Comparison of ENCODE assay signal across 19 cellular contexts in genomic region chr18:32437080-32437834, GRCh38. TPM values are rescaled to one million over a fixed set of nuclear protein-coding genes. Genes with fewer than 3 reads are reported as not detected.
DNase-seq lines count a peak whose midpoint lies in the region; ATAC-seq and TF ChIP-seq lines count a peak whose summit lies in the region.
"Had no signal": no experiment of that assay in that cellular context is flagged by ENCODE, and none has a peak within 500 bp of the region (broad histone marks: within the 10 kb centered on the region; RNA-seq: fewer than 3 reads in every experiment).

No MANE protein-coding gene starts in this region.

- H3K4me1 ChIP-seq in right atrium auricular region, result peaks cover 0 to 83% of the 10 kb centered on the region in 2 donors
- H3K4me1 ChIP-seq: HAP-1 had no signal

- H3K4me1 Mint-ChIP-seq in stimulated activated memory B cell treated with anti-CD40 and anti-IgM and Interleukin-4, amounts not matched to agents 10 μg/mL and 1 μg/mL and 100 μg/mL, for 72 hours, result no peaks in the 10 kb centered on the region
- H3K4me1 Mint-ChIP-seq: IgD-negative memory B cell had no signal

- H3K4me3 Mint-ChIP-seq in stimulated activated memory B cell treated with anti-CD40 and anti-IgM and Interleukin-4, amounts not matched to agents 10 μg/mL and 1 μg/mL and 100 μg/mL, for 72 hours, result no peak overlapping the region
- H3K4me3 Mint-ChIP-seq: IgD-negative memory B cell had no signal

- H3K4me3 ChIP-seq in right atrium auricular region, result no peak overlapping the region
- H3K4me3 ChIP-seq: HAP-1 had no signal

- H3K9me3 Mint-ChIP-seq in stimulated activated memory B cell treated with anti-CD40 and anti-IgM and Interleukin-4, amounts not matched to agents 10 μg/mL and 1 μg/mL and 100 μg/mL, for 72 hours, result peaks cover under 1% of the 10 kb centered on the region

- DNase-seq in NCI-H2171 treated with DMSO at 0.1 percent for 48 hours (lab: John Stamatoyannopoulos, UW) (peak; percentile 15), NCI-H2171 (lab: John Stamatoyannopoulos, UW) (no peak), cerebellar cortex (ENCODE audit: low spot score) (peak; percentile 69), right atrium auricular region (ENCODE audit: low spot score) (no peak), T-helper 2 cell (no peak), MV-4-11 (lab: John Stamatoyannopoulos, UW) (no peak)
- DNase-seq: AML-193, GDM1, Karpas-422, NCI-H1092 treated with DMSO at 0.1 percent for 48 hours, NCI-H2081, NCI-H510A, NCI-H774 had no signal

- peak; percentile 25 for ATAC-seq in stimulated activated memory B cell treated with anti-CD40 and anti-IgM and Interleukin-4, amounts not matched to agents 10 μg/mL and 1 μg/mL and 100 μg/mL, for 72 hours
- ATAC-seq in HG03439 (IDR thresholded peaks at IDR 0.05; ENCODE audit: unreplicated experiment), result no peak
- ATAC-seq: Panc1 had no signal

- H3K27ac ChIP-seq in right atrium auricular region, result peak overlapping the region; percentile 58 to 77
- H3K27ac ChIP-seq: 22Rv1 had no signal

- no peaks in the 10 kb centered on the region for H3K36me3 Mint-ChIP-seq in stimulated activated memory B cell treated with anti-CD40 and anti-IgM and Interleukin-4, amounts not matched to agents 10 μg/mL and 1 μg/mL and 100 μg/mL, for 72 hours
- H3K36me3 Mint-ChIP-seq: IgD-negative memory B cell had no signal

- H3K27ac Mint-ChIP-seq in stimulated activated memory B cell treated with anti-CD40 and anti-IgM and Interleukin-4, amounts not matched to agents 10 μg/mL and 1 μg/mL and 100 μg/mL, for 72 hours, result no peak overlapping the region
- H3K27ac Mint-ChIP-seq: IgD-negative memory B cell had no signal

- H3K27me3 ChIP-seq in right atrium auricular region, result no peaks in the 10 kb centered on the region

- TF ChIP-seq CTCF in right atrium auricular region (IDR thresholded peaks at IDR 0.05), result no peak

- H3K36me3 ChIP-seq in right atrium auricular region, result no peaks in the 10 kb centered on the region
- H3K36me3 ChIP-seq: HAP-1 had no signal

- peaks cover 19% of the 10 kb centered on the region for H3K27me3 Mint-ChIP-seq in stimulated activated memory B cell treated with anti-CD40 and anti-IgM and Interleukin-4, amounts not matched to agents 10 μg/mL and 1 μg/mL and 100 μg/mL, for 72 hours

- H3K9me3 ChIP-seq in right atrium auricular region, result peaks cover 0 to under 1% of the 10 kb centered on the region in 2 donors
- H3K9me3 ChIP-seq: HAP-1 had no signal

RNA-seq across cellular contexts. Expression of gene GAREM1, which starts 33.4 kb away (rescaled TPM):
- total RNA-seq in right atrium auricular region, result 10 to 100 TPM; 13.6 to 19.3 TPM

Comparison
In these comparisons a context has a peak if more than half of its experiments do, and no peak if none do; other contexts are left out.
1. DNase-seq: peak in NCI-H2171 treated with DMSO at 0.1 percent for 48 hours (single experiment) and cerebellar cortex (single experiment); none in NCI-H2171 (single experiment), right atrium auricular region (single experiment), T-helper 2 cell (0 of 5) and MV-4-11 (single experiment).